ENCODE assay signal across 13 cellular contexts in the genomic region with DNA sequence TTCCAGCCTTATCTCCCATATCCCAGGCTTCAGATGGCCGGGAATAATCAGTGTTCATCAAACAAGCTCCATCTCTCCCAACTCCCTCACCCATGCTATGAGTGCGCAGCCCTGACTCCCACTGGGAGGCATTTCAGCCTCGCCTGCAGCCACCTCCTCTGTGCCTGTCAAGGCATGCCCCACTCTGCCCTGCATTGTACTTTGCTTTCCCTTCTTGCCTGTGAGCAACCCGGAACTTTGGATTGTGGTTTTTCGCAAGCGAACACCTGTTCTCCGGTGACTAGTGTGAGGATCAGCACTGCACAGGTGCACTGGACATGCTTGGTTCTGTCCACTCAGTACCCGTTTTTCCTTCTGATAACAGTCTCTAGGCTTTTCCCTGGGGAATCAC. TPM values are rescaled to one million over a fixed set of nuclear protein-coding genes. Genes with fewer than 3 reads are reported as not detected.
A peak's percentile ranks its signal among the peaks of the same experiment; 100 is the strongest.
DNase-seq lines count a peak whose midpoint lies in the region; ATAC-seq and TF ChIP-seq lines count a peak whose summit lies in the region.
"Had no signal": no experiment of that assay in that cellular context is flagged by ENCODE, and none has a peak within 500 bp of the region (broad histone marks: within the 10 kb centered on the region; RNA-seq: fewer than 3 reads in every experiment).

No MANE protein-coding gene starts in this region.

- no peak for ATAC-seq in HG02840 (IDR thresholded peaks at IDR 0.05; ENCODE audit: low FRiP score, unreplicated experiment)

- no peak for TF ChIP-seq CTCF in GM20000 (IDR thresholded peaks at IDR 0.05; ENCODE audit: extremely low read depth, missing control alignments)

- intact Hi-C loops in posterior vena cava (cut with DNase I): no loop called here
- intact Hi-C loops in cardiac septum (cut with DNase I): no loop called here

- DNase-seq in GM20000 (ENCODE audit: low spot score) (peak; percentile 12), NCI-H2107 (lab: John Stamatoyannopoulos, UW) (peak; percentile 40), T47D (ENCODE audit: low read depth in 1 of 2, low spot score in 1 of 2) (peak; percentile 24 to 82), posterior vena cava (ENCODE audit: low spot score) (peak; percentile 61), cardiac septum (ENCODE audit: low spot score) (no peak)
- no peak for DNase-seq in effector CD8-positive, alpha-beta T cell (lab: John Stamatoyannopoulos, UW)
- DNase-seq in stimulated activated CD4-positive, alpha-beta T cell treated with anti-CD3 and anti-CD28 coated beads, Interleukin-4, amount 100 ng/mL, for 1 hour: no peak
- DNase-seq: activated CD4-positive, alpha-beta T cell treated with anti-CD3 and anti-CD28 coated beads, Interleukin-2, amount 50 U/mL, for 4 hours; natural killer cell; thyroid gland had no signal

- in situ Hi-C loops in T47D (cut with HindIII; ENCODE audit: low pct_unique_long_range_greater_than_20kb, low sequenced_read_pairs): no loop called here

RNA-seq across cellular contexts. Expression of gene CHST6, which starts 9.2 kb away (rescaled TPM):
- total RNA-seq in posterior vena cava (1 to 10 TPM in 1 of 2 donors, under 1 TPM in 1; 0.86 to 1.6 TPM), cardiac septum (4.5 TPM)
- total RNA-seq: activated naive CD4-positive, alpha-beta T cell treated with anti-CD3 and anti-CD28 coated beads for 36 hours; natural killer cell had no signal

RNA-seq across cellular contexts. Expression of gene TMEM170A, which starts 21.5 kb away (rescaled TPM):
- total RNA-seq in posterior vena cava (10 to 100 TPM; 14.3 to 16.9 TPM), cardiac septum (10.4 TPM)

RNA-seq across cellular contexts. Expression of gene CHST5, which starts 49.9 kb away (rescaled TPM):
- not detected for total RNA-seq in posterior vena cava
- 0.11 TPM for total RNA-seq in cardiac septum
- total RNA-seq: natural killer cell, smooth muscle cell had no signal

RNA-seq across cellular contexts. Expression of gene CFDP1, which starts 52.7 kb away (rescaled TPM):
- total RNA-seq in posterior vena cava (10 to 100 TPM; 45.3 to 54.4 TPM), cardiac septum (24.6 TPM)

Comparison
In these comparisons a context has a peak if more than half of its experiments do, and no peak if none do; other contexts are left out.
1. DNase-seq: peak in GM20000 (single experiment), NCI-H2107 (single experiment), T47D (2 of 2) and posterior vena cava (single experiment); none in effector CD8-positive, alpha-beta T cell (single experiment), cardiac septum (single experiment) and stimulated activated CD4-positive, alpha-beta T cell treated with anti-CD3 and anti-CD28 coated beads, Interleukin-4, amount 100 ng/mL, for 1 hour (single experiment).